Comparison of ENCODE assay signal across 22 cellular contexts in genomic region chr7:34807548-34808340, GRCh38.
"Had no signal": no experiment of that assay in that cellular context is flagged by ENCODE, and none has a peak within 500 bp of the region (broad histone marks: within the 10 kb centered on the region; RNA-seq: fewer than 3 reads in every experiment).

No MANE protein-coding gene starts in this region.

- ATAC-seq: activated CD8-positive, alpha-beta T cell treated with anti-CD3 and anti-CD28 coated beads for 36 hours; activated T-cell treated with anti-CD3 and anti-CD28 coated beads, Interleukin-2, amount 50 U/mL, for 4 hours; activated T-helper 17 cell treated with anti-CD3 and anti-CD28 coated beads, Interleukin-2, amount 50 U/mL, for 72 hours; gastroesophageal sphincter; left cardiac atrium; left ventricle myocardium superior; naive thymus-derived CD4-positive, alpha-beta T cell; pancreas; sciatic nerve; WTC11 had no signal

- DNase-seq: activated CD4-positive, alpha-beta T cell treated with anti-CD3 and anti-CD28 coated beads, Interleukin-2, amount 50 U/mL, for 1 hour; activated CD8-positive, alpha-beta T cell treated with anti-CD3 and anti-CD28 coated beads for 36 hours; activated T-cell treated with anti-CD3 and anti-CD28 coated beads, Interleukin-2, amount 50 U/mL, for 4 hours; colonic mucosa; effector memory CD4-positive, alpha-beta T cell; head of caudate nucleus; hippocampal formation; left cardiac atrium; left ventricle myocardium superior; mammary epithelial cell; naive thymus-derived CD4-positive, alpha-beta T cell; nucleus accumbens; pancreas; retina; stimulated activated CD4-positive, alpha-beta T cell treated with anti-CD3 and anti-CD28 coated beads, Interleukin-12 subunit alpha, Interleukin-12 subunit beta, amount 100 ng/mL, for 4 hours; stimulated activated CD4-positive, alpha-beta T cell treated with anti-CD3 and anti-CD28 coated beads, Interleukin-4, amount 100 ng/mL, for 1 hour; trophoblast cell; uterus had no signal
